Comparison of ENCODE assay signal across 17 cellular contexts in the genomic region with DNA sequence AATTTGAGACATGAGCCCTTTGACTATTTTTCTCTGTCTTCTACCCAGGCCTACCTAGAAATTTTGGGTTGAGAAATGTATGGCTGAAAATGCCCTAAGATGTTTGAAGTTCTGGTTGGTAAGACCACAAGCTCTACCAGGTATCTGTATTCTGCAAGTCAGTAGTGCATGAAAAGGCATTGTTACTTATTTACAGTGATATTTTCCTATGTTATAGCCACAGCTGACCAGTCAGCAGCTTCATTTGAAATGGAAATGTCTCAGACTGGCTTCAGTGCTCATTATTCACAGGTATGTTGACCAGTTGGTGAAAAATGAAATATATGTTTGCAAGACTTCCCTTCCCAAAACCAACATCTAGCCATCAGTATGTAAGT.
DNase-seq lines count a peak whose midpoint lies in the region; ATAC-seq and TF ChIP-seq lines count a peak whose summit lies in the region.
"Had no signal": no experiment of that assay in that cellular context is flagged by ENCODE, and none has a peak within 500 bp of the region (broad histone marks: within the 10 kb centered on the region; RNA-seq: fewer than 3 reads in every experiment).

No MANE protein-coding gene starts in this region.

- no peak overlapping the region for H3K27ac Mint-ChIP-seq in activated CD4-positive, alpha-beta T cell treated with anti-CD3 and anti-CD28 coated beads, Interleukin-2, amount 10 ng/mL, durations not matched to agents 24 days and 14 days

- peak; percentile 44 for ATAC-seq in HG02763 (IDR thresholded peaks at IDR 0.05; ENCODE audit: unreplicated experiment)
- ATAC-seq: Right ventricle myocardium inferior had no signal

- H3K36me3 ChIP-seq in adrenal gland (replicated peaks in 1 of 2) (peaks cover 0 to 12% of the 10 kb centered on the region in 2 donors), osteoblast (ENCODE audit: insufficient read depth, low read length) (no peaks in the 10 kb centered on the region)

- DNase-seq in adrenal gland (no peak), osteoblast (ENCODE audit: insufficient read length, low spot score, missing footprints) (no peak)
- DNase-seq in activated CD4-positive, alpha-beta T cell treated with anti-CD3 and anti-CD28 coated beads, Interleukin-2, amount 10 ng/mL, durations not matched to agents 24 days and 14 days, result no peak
- DNase-seq in activated CD4-positive, CD25-positive, alpha-beta regulatory T cell treated with anti-CD3 and anti-CD28 coated beads, Interleukin-2, amount 50 U/mL, for 72 hours, result no peak
- DNase-seq in stimulated activated naive CD4-positive, alpha-beta T cell (lab: John Stamatoyannopoulos, UW), result no peak
- no peak for DNase-seq in stimulated activated CD4-positive, alpha-beta T cell treated with anti-CD3 and anti-CD28 coated beads, Interleukin-15, amount 100 ng/mL, for 24 hours
- DNase-seq: AML-193, DMS79, HCEC 1CT, MM.1S, NCI-H1092, NCI-H1436 treated with DMSO at 0.1 percent for 48 hours, NCI-H2029, NCI-H2171 treated with DMSO at 0.1 percent for 48 hours had no signal

- no peak overlapping the region for H2AFZ ChIP-seq in osteoblast (ENCODE audit: low read length)

- intact Hi-C loops in adrenal gland (cut with DNase I), result no loop called here
- intact Hi-C loops in activated CD4-positive, alpha-beta T cell treated with anti-CD3 and anti-CD28 coated beads, Interleukin-2, amount 10 ng/mL, durations not matched to agents 24 days and 14 days (cut with micrococcal nuclease), result no loop called here

- H3K4me2 ChIP-seq in osteoblast (ENCODE audit: insufficient read depth, low read length), result peak overlapping the region; percentile 22

- no peaks in the 10 kb centered on the region for H3K36me3 Mint-ChIP-seq in activated CD4-positive, alpha-beta T cell treated with anti-CD3 and anti-CD28 coated beads, Interleukin-2, amount 10 ng/mL, durations not matched to agents 24 days and 14 days (ENCODE audit: low read depth)

- peaks cover 4% of the 10 kb centered on the region for H3K27me3 Mint-ChIP-seq in activated CD4-positive, alpha-beta T cell treated with anti-CD3 and anti-CD28 coated beads, Interleukin-2, amount 10 ng/mL, durations not matched to agents 24 days and 14 days

- H3K4me1 Mint-ChIP-seq in activated CD4-positive, alpha-beta T cell treated with anti-CD3 and anti-CD28 coated beads, Interleukin-2, amount 10 ng/mL, durations not matched to agents 24 days and 14 days, result no peaks in the 10 kb centered on the region

- H3K4me3 Mint-ChIP-seq in activated CD4-positive, alpha-beta T cell treated with anti-CD3 and anti-CD28 coated beads, Interleukin-2, amount 10 ng/mL, durations not matched to agents 24 days and 14 days, result no peak overlapping the region

- TF ChIP-seq POLR2A in adrenal gland (IDR thresholded peaks at IDR 0.05), result no peak

- H4K20me1 ChIP-seq in osteoblast (ENCODE audit: insufficient read depth, low read length), result no peaks in the 10 kb centered on the region

- no peaks in the 10 kb centered on the region for H3K79me2 ChIP-seq in osteoblast (ENCODE audit: insufficient read depth, low read length)

- no peak overlapping the region for H3K4me3 ChIP-seq in adrenal gland
- no peak overlapping the region for H3K4me3 ChIP-seq in osteoblast (ENCODE audit: insufficient read depth, low read length)

- H3K9me3 ChIP-seq in adrenal gland (replicated peaks in 1 of 3) (no peaks in the 10 kb centered on the region), osteoblast (ENCODE audit: low read depth, low read length) (no peaks in the 10 kb centered on the region)

- peaks cover 5% of the 10 kb centered on the region for H3K9me3 Mint-ChIP-seq in activated CD4-positive, alpha-beta T cell treated with anti-CD3 and anti-CD28 coated beads, Interleukin-2, amount 10 ng/mL, durations not matched to agents 24 days and 14 days

- peak overlapping the region in 3 of 5 donors; percentile 82 to 89 (median 84) for H3K27ac ChIP-seq in adrenal gland
- H3K27ac ChIP-seq in osteoblast (ENCODE audit: low read depth, low read length), result no peak overlapping the region
- H3K27ac ChIP-seq: C4-2B had no signal

- peaks cover 46 to 52% of the 10 kb centered on the region in 2 donors for H3K4me1 ChIP-seq in adrenal gland (replicated peaks in 1 of 2)
- H3K4me1 ChIP-seq in osteoblast (ENCODE audit: insufficient read depth, low read length), result peaks cover 36% of the 10 kb centered on the region

- H3K27me3 ChIP-seq in adrenal gland, result no peaks in the 10 kb centered on the region
- no peaks in the 10 kb centered on the region for H3K27me3 ChIP-seq in osteoblast (ENCODE audit: insufficient read depth, low read length)

- TF ChIP-seq CTCF in adrenal gland (IDR thresholded peaks at IDR 0.05) (no peak), osteoblast (IDR thresholded peaks at IDR 0.05; ENCODE audit: extremely low read depth, low read depth, low read length) (no peak)
